In genomic region chr2:232789067-232789466, GRCh38 we compare ENCODE assay signal across 20 cellular contexts. TPM values are rescaled to one million over a fixed set of nuclear protein-coding genes. Genes with fewer than 3 reads are reported as not detected.
"Had no signal": no experiment of that assay in that cellular context is flagged by ENCODE, and none has a peak within 500 bp of the region (broad histone marks: within the 10 kb centered on the region; RNA-seq: fewer than 3 reads in every experiment).

No MANE protein-coding gene starts in this region.

- H3K27ac ChIP-seq: esophagus muscularis mucosa, neutrophil, sigmoid colon, spleen had no signal

- H3K9me3 Mint-ChIP-seq: central memory CD8-positive, alpha-beta T cell; memory B cell; naive thymus-derived CD8-positive, alpha-beta T cell; WTC11 had no signal

- H3K4me3 Mint-ChIP-seq: activated CD4-positive, alpha-beta T cell treated with anti-CD3 and anti-CD28 coated beads for 36 hours; activated naive CD8-positive, alpha-beta T cell treated with anti-CD3 and anti-CD28 coated beads, Interleukin-2, amount 10 ng/mL, durations not matched to agents 7 days and 5 days; central memory CD8-positive, alpha-beta T cell; memory B cell; naive thymus-derived CD8-positive, alpha-beta T cell; T-helper 2 cell treated with Interferon-gamma antibody and Interleukin-4, amounts not matched to agents 5 μg/mL and 100 μg/mL, for 36 hours; WTC11 had no signal

- H3K27me3 Mint-ChIP-seq: activated CD4-positive, alpha-beta T cell treated with anti-CD3 and anti-CD28 coated beads for 36 hours; activated naive CD8-positive, alpha-beta T cell treated with anti-CD3 and anti-CD28 coated beads, Interleukin-2, amount 10 ng/mL, durations not matched to agents 7 days and 5 days; central memory CD8-positive, alpha-beta T cell; memory B cell; naive thymus-derived CD8-positive, alpha-beta T cell had no signal

- H3K4me1 Mint-ChIP-seq: central memory CD8-positive, alpha-beta T cell; WTC11 had no signal

- H3K4me1 ChIP-seq: esophagus muscularis mucosa, sigmoid colon, spleen had no signal

- H3K27ac Mint-ChIP-seq: activated CD4-positive, alpha-beta T cell treated with anti-CD3 and anti-CD28 coated beads for 36 hours; activated naive CD8-positive, alpha-beta T cell treated with anti-CD3 and anti-CD28 coated beads, Interleukin-2, amount 10 ng/mL, durations not matched to agents 7 days and 5 days; memory B cell; T-helper 2 cell treated with Interferon-gamma antibody and Interleukin-4, amounts not matched to agents 5 μg/mL and 100 μg/mL, for 36 hours; WTC11 had no signal

- DNase-seq: activated CD4-positive, alpha-beta T cell treated with anti-CD3 and anti-CD28 coated beads for 36 hours; activated CD4-positive, alpha-beta T cell treated with anti-CD3 and anti-CD28 coated beads, Interleukin-2, amount 50 U/mL, for 48 hours; activated gamma-delta T cell treated with Interleukin-2 at 50 U/mL for 16 hours; activated naive CD8-positive, alpha-beta T cell treated with anti-CD3 and anti-CD28 coated beads, Interleukin-2, amount 10 ng/mL, durations not matched to agents 7 days and 5 days; anterior cingulate cortex; effector CD4-positive, alpha-beta T cell; kidney; left ventricle myocardium superior; naive thymus-derived CD8-positive, alpha-beta T cell; sigmoid colon; spleen; stimulated activated naive CD4-positive, alpha-beta T cell had no signal

- ATAC-seq: activated CD4-positive, alpha-beta T cell treated with anti-CD3 and anti-CD28 coated beads for 36 hours; left ventricle myocardium superior; naive thymus-derived CD8-positive, alpha-beta T cell; WTC11 had no signal

- FAIRE-seq: endothelial cell of umbilical vein had no signal

- H3K27me3 ChIP-seq: esophagus muscularis mucosa, neutrophil, sigmoid colon, spleen had no signal

- H3K9me3 ChIP-seq: esophagus muscularis mucosa, neutrophil, sigmoid colon, spleen had no signal

- H3K4me3 ChIP-seq: esophagus muscularis mucosa, sigmoid colon, spleen had no signal

RNA-seq across cellular contexts. Expression of gene KCNJ13, which starts 12.7 kb away (rescaled TPM):
- total RNA-seq: activated CD4-positive, alpha-beta T cell treated with anti-CD3 and anti-CD28 coated beads for 36 hours; activated naive CD8-positive, alpha-beta T cell treated with anti-CD3 and anti-CD28 coated beads, Interleukin-2, amount 10 ng/mL, durations not matched to agents 7 days and 5 days; endothelial cell of umbilical vein; esophagus muscularis mucosa; glomerular endothelial cell; kidney; left ventricle myocardium superior; naive thymus-derived CD8-positive, alpha-beta T cell; sigmoid colon; spleen; WTC11 had no signal
